13 cellular contexts compared by ENCODE assay signal in genomic region chr9:83238871-83239624, GRCh38.
DNase-seq lines count a peak whose midpoint lies in the region; ATAC-seq and TF ChIP-seq lines count a peak whose summit lies in the region.
"Had no signal": no experiment of that assay in that cellular context is flagged by ENCODE, and none has a peak within 500 bp of the region (broad histone marks: within the 10 kb centered on the region; RNA-seq: fewer than 3 reads in every experiment).

No MANE protein-coding gene starts in this region.

- no peaks in the 10 kb centered on the region for H3K36me3 ChIP-seq in adrenal gland (replicated peaks in 1 of 2)

- H3K9me3 Mint-ChIP-seq in mesothelial cell of epicardium = no peaks in the 10 kb centered on the region
- H3K9me3 Mint-ChIP-seq: activated T-cell treated with anti-CD3 and anti-CD28 coated beads, Interleukin-2, amount 50 U/mL, for 4 hours had no signal

- H3K4me3 ChIP-seq in adrenal gland = no peak overlapping the region

- H3K27me3 Mint-ChIP-seq in mesothelial cell of epicardium (ENCODE audit: low read depth) = no peaks in the 10 kb centered on the region
- H3K27me3 Mint-ChIP-seq: dendritic cell treated with granulocyte-macrophage colony-stimulating factor and Interleukin-4, amounts not matched to agents 40 ng/mL and 50 ng/mL, for 4 days had no signal

- H3K27me3 ChIP-seq in adrenal gland = no peaks in the 10 kb centered on the region
- H3K27me3 ChIP-seq: neutrophil had no signal

- H3K4me3 Mint-ChIP-seq in mesothelial cell of epicardium = no peak overlapping the region
- H3K4me3 Mint-ChIP-seq: activated T-cell treated with anti-CD3 and anti-CD28 coated beads, Interleukin-2, amount 50 U/mL, for 4 hours; dendritic cell treated with granulocyte-macrophage colony-stimulating factor and Interleukin-4, amounts not matched to agents 40 ng/mL and 50 ng/mL, for 4 days had no signal

- ATAC-seq in GM18870 (IDR thresholded peaks at IDR 0.05; ENCODE audit: unreplicated experiment) = no peak
- ATAC-seq in HG03521 (IDR thresholded peaks at IDR 0.05; ENCODE audit: unreplicated experiment) = no peak
- ATAC-seq: activated T-cell treated with anti-CD3 and anti-CD28 coated beads, Interleukin-2, amount 50 U/mL, for 4 hours had no signal

- peak overlapping the region; percentile 50 for H3K27ac Mint-ChIP-seq in mesothelial cell of epicardium
- H3K27ac Mint-ChIP-seq: dendritic cell treated with granulocyte-macrophage colony-stimulating factor and Interleukin-4, amounts not matched to agents 40 ng/mL and 50 ng/mL, for 4 days had no signal

- no peaks in the 10 kb centered on the region for H3K9me3 ChIP-seq in adrenal gland (replicated peaks in 1 of 3)
- H3K9me3 ChIP-seq: neutrophil had no signal

- no peak for TF ChIP-seq POLR2A in adrenal gland (IDR thresholded peaks at IDR 0.05)

- H3K4me1 ChIP-seq in adrenal gland (replicated peaks in 1 of 2) = peaks cover 5 to 10% of the 10 kb centered on the region in 2 donors

- intact Hi-C loops in adrenal gland (cut with DNase I) = no loop called here

- H3K27ac ChIP-seq in adrenal gland = no peak overlapping the region
- H3K27ac ChIP-seq: KMS-11, neutrophil had no signal

- peaks cover 18% of the 10 kb centered on the region for H3K4me1 Mint-ChIP-seq in mesothelial cell of epicardium

- 82 to 87% (median 85%) methylated on average over 6 of the region's 6 CpGs for WGBS in adrenal gland, 4 donors

- TF ChIP-seq CTCF in adrenal gland (IDR thresholded peaks at IDR 0.05) = no peak
- TF ChIP-seq CTCF in mesothelial cell of epicardium (IDR thresholded peaks at IDR 0.05; ENCODE audit: unreplicated experiment) = no peak

- H3K36me3 Mint-ChIP-seq in mesothelial cell of epicardium = no peaks in the 10 kb centered on the region

- DNase-seq in HT-29 (ENCODE audit: low spot score) (peak; percentile 45), NCI-H2029 treated with DMSO at 0.1 percent for 48 hours (lab: John Stamatoyannopoulos, UW) (peak; percentile 9), adrenal gland (peak in 4 of 7 donors; percentile 19 to 53 (median 42)), mesothelial cell of epicardium (ENCODE audit: low spot score in 2 of 2, unreplicated experiment in 2 of 2) (no peak), T-helper 1 cell (no peak)
- no peak for DNase-seq in activated CD8-positive, alpha-beta memory T cell treated with anti-CD3 and anti-CD28 coated beads for 24 hours
- DNase-seq: activated T-cell treated with anti-CD3 and anti-CD28 coated beads, Interleukin-2, amount 50 U/mL, for 4 hours; hippocampal formation had no signal

Comparison
In these comparisons a context has a peak if more than half of its experiments do, and no peak if none do; other contexts are left out.
1. DNase-seq: peak in HT-29 (single experiment), NCI-H2029 treated with DMSO at 0.1 percent for 48 hours (single experiment) and adrenal gland (4 of 7); none in mesothelial cell of epicardium (0 of 2), activated CD8-positive, alpha-beta memory T cell treated with anti-CD3 and anti-CD28 coated beads for 24 hours (single experiment) and T-helper 1 cell (0 of 5).